ENCODE assay signal across 12 cellular contexts in the genomic region with DNA sequence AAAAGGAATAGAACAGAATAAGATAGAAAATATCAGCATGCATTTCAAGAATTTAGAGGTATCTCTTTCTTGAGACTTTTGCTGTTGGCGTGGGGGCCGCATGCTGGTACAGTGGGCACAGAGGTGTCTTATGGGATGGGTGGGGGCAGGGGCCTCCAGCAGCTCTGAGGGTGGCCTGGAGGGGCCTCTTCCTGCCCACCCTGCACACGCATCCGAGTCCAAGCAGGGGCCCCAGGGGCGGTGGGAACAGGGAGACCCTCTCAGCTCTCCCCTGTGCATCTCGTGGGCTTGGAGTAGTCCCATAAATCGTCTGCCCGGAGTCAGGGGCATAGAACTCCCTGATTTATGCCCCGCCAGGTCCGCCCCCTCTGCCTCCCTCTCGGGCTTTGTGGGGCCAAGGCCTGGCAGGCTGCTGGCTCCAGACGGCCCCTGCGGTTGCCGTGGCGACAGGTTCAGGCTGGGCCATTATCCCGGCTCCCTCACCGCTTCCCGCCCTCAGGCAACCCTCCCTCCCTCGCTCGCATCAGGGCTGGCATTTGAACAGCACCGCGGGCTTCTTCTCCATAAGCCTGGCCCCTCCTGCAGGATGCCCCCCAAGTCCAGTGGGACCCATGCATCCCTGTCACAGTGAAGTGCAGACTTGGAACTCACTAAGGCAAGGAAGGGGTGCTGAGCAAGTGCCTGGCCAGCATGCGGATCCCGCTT.
DNase-seq lines count a peak whose midpoint lies in the region; ATAC-seq and TF ChIP-seq lines count a peak whose summit lies in the region.
"Had no signal": no experiment of that assay in that cellular context is flagged by ENCODE, and none has a peak within 500 bp of the region (broad histone marks: within the 10 kb centered on the region; RNA-seq: fewer than 3 reads in every experiment).

No MANE protein-coding gene starts in this region.

- peak overlapping the region; percentile 37 for H3K4me3 Mint-ChIP-seq in type B pancreatic cell
- H3K4me3 Mint-ChIP-seq: stimulated activated naive CD8-positive, alpha-beta T cell treated with anti-CD3 and anti-CD28 coated beads, Interleukin-15, Interleukin-2, amounts not matched to agents 100 ng/mL and 50 ng/mL, for 24 hours had no signal

- peaks cover 20% of the 10 kb centered on the region for H3K27me3 ChIP-seq in ascending aorta

- DNase-seq in SHP77 (lab: John Stamatoyannopoulos, UW): peak; percentile 11 to 53
- no peak for DNase-seq in SHP77 treated with DMSO at 0.1 percent for 48 hours (lab: John Stamatoyannopoulos, UW)
- peak; percentile 49 for DNase-seq in NCI-H510A (lab: John Stamatoyannopoulos, UW)
- DNase-seq in head of caudate nucleus: peak in 30 of 42 donors; percentile 7 to 67 (median 36)
- peak; percentile 79 for DNase-seq in type B pancreatic cell (ENCODE audit: extremely low spot score, unreplicated experiment)
- no peak for DNase-seq in ascending aorta (ENCODE audit: low spot score in 2 of 2)
- DNase-seq in stimulated activated CD4-positive, alpha-beta T cell treated with anti-CD3 and anti-CD28 coated beads, Interleukin-1b, Interleukin-23, amount 100 ng/mL, for 48 hours: no peak
- DNase-seq: activated effector memory CD4-positive, alpha-beta T cell treated with anti-CD3 and anti-CD28 coated beads, Interleukin-2, amount 50 U/mL, for 16 hours; MM.1S; Right ventricle myocardium superior had no signal

- no peak overlapping the region for H3K27ac ChIP-seq in ascending aorta

- H3K27ac Mint-ChIP-seq in type B pancreatic cell: peak overlapping the region; percentile 61
- H3K27ac Mint-ChIP-seq: stimulated activated naive CD8-positive, alpha-beta T cell treated with anti-CD3 and anti-CD28 coated beads, Interleukin-15, Interleukin-2, amounts not matched to agents 100 ng/mL and 50 ng/mL, for 24 hours had no signal

- TF ChIP-seq CTCF in type B pancreatic cell (conservative IDR thresholded peaks at IDR 0.05): no peak
- TF ChIP-seq CTCF in ascending aorta (IDR thresholded peaks at IDR 0.05): no peak

- H3K36me3 Mint-ChIP-seq in type B pancreatic cell: no peaks in the 10 kb centered on the region

- no peaks in the 10 kb centered on the region for H3K27me3 Mint-ChIP-seq in type B pancreatic cell

- H3K9me3 Mint-ChIP-seq in type B pancreatic cell: no peaks in the 10 kb centered on the region
- H3K9me3 Mint-ChIP-seq: stimulated activated naive CD8-positive, alpha-beta T cell treated with anti-CD3 and anti-CD28 coated beads, Interleukin-15, Interleukin-2, amounts not matched to agents 100 ng/mL and 50 ng/mL, for 24 hours had no signal

- H3K9me3 ChIP-seq in ascending aorta: no peaks in the 10 kb centered on the region

- ATAC-seq in GM21619 (IDR thresholded peaks at IDR 0.05; ENCODE audit: unreplicated experiment): no peak

- intact Hi-C loops in head of caudate nucleus (cut with DNase I) (no loop called here), ascending aorta (cut with DNase I) (no loop called here)

- H3K36me3 ChIP-seq in ascending aorta: no peaks in the 10 kb centered on the region

- no peaks in the 10 kb centered on the region for H3K4me1 ChIP-seq in ascending aorta

- H3K4me1 Mint-ChIP-seq in type B pancreatic cell (ENCODE audit: unreplicated experiment): peaks cover 51% of the 10 kb centered on the region

- H3K4me3 ChIP-seq in ascending aorta: no peak overlapping the region

Comparison
In these comparisons a context has a peak if more than half of its experiments do, and no peak if none do; other contexts are left out.
1. DNase-seq: peak in SHP77 (2 of 2), NCI-H510A (single experiment), head of caudate nucleus (30 of 42) and type B pancreatic cell (single experiment); none in SHP77 treated with DMSO at 0.1 percent for 48 hours (single experiment), ascending aorta (0 of 2) and stimulated activated CD4-positive, alpha-beta T cell treated with anti-CD3 and anti-CD28 coated beads, Interleukin-1b, Interleukin-23, amount 100 ng/mL, for 48 hours (single experiment).